Comparison of ENCODE assay signal across 21 cellular contexts in the genomic region with DNA sequence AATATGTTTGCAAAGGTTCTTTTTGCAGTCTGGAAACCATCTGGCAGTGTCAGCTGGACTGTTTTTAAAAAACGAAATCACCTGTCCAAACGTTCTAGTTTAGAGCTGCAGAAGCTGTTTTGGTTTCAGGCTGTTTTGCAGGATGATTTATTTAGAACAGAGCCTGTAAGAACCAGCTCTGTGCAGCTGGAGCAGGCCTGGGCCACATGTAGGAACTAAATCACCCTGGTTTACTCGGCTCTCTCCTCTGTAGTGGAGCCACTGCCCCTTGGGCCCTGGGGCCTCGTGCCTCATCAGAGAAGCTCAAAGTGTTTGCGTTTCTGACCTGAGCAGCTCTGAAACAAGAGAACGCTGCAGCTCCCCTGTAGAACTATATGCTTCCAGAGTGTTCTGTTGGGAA.
"Had no signal": no experiment of that assay in that cellular context is flagged by ENCODE, and none has a peak within 500 bp of the region (broad histone marks: within the 10 kb centered on the region; RNA-seq: fewer than 3 reads in every experiment).

No MANE protein-coding gene starts in this region.

- H3K27ac Mint-ChIP-seq: activated CD4-positive, alpha-beta memory T cell treated with anti-CD3 and anti-CD28 coated beads, Interleukin-2, amount 10 ng/mL, durations not matched to agents 7 days and 5 days; activated T-cell treated with anti-CD3 and anti-CD28 coated beads, Interleukin-2, amount 50 U/mL, for 24 hours; memory B cell; naive thymus-derived CD8-positive, alpha-beta T cell; stimulated activated naive CD8-positive, alpha-beta T cell treated with anti-CD3 and anti-CD28 coated beads, Interleukin-15, amount 100 ng/mL, for 72 hours had no signal

- H3K9me3 Mint-ChIP-seq: activated CD4-positive, alpha-beta memory T cell treated with anti-CD3 and anti-CD28 coated beads, Interleukin-2, amount 10 ng/mL, durations not matched to agents 7 days and 5 days; activated T-cell treated with anti-CD3 and anti-CD28 coated beads, Interleukin-2, amount 50 U/mL, for 24 hours; memory B cell; stimulated activated naive CD8-positive, alpha-beta T cell treated with anti-CD3 and anti-CD28 coated beads, Interleukin-15, amount 100 ng/mL, for 72 hours had no signal

- H3K4me1 ChIP-seq: gastroesophageal sphincter had no signal

- H3K27me3 ChIP-seq: right atrium auricular region, testis, upper lobe of right lung had no signal

- H3K9me3 ChIP-seq: gastroesophageal sphincter, heart left ventricle, right atrium auricular region, testis, upper lobe of right lung had no signal

- H3K4me3 Mint-ChIP-seq: activated CD4-positive, alpha-beta memory T cell treated with anti-CD3 and anti-CD28 coated beads, Interleukin-2, amount 10 ng/mL, durations not matched to agents 7 days and 5 days; activated T-cell treated with anti-CD3 and anti-CD28 coated beads, Interleukin-2, amount 50 U/mL, for 24 hours; memory B cell; naive thymus-derived CD8-positive, alpha-beta T cell; stimulated activated naive CD8-positive, alpha-beta T cell treated with anti-CD3 and anti-CD28 coated beads, Interleukin-15, amount 100 ng/mL, for 72 hours had no signal

- H3K4me3 ChIP-seq: coronary artery, gastroesophageal sphincter, heart left ventricle, right atrium auricular region, skin epidermis, testis, upper lobe of right lung had no signal

- DNase-seq: activated CD4-positive, alpha-beta memory T cell treated with anti-CD3 and anti-CD28 coated beads, Interleukin-2, amount 10 ng/mL, durations not matched to agents 7 days and 5 days; activated CD4-positive, alpha-beta T cell treated with anti-CD3 and anti-CD28 coated beads for 48 hours; activated CD4-positive, CD25-positive, alpha-beta regulatory T cell; activated naive CD4-positive, alpha-beta T cell treated with anti-CD3 and anti-CD28 coated beads, Interleukin-2, amount 50 U/mL, for 16 hours; activated T-cell treated with anti-CD3 and anti-CD28 coated beads, Interleukin-2, amount 50 U/mL, for 24 hours; heart left ventricle; left ventricle myocardium superior; naive thymus-derived CD8-positive, alpha-beta T cell; nucleus accumbens; posterior cingulate gyrus; stimulated activated naive CD8-positive, alpha-beta T cell treated with anti-CD3 and anti-CD28 coated beads, Interleukin-15, amount 100 ng/mL, for 72 hours; T-helper 1 cell; T-helper 9 cell; testis; upper lobe of right lung had no signal

- ATAC-seq: gastroesophageal sphincter; heart left ventricle; left ventricle myocardium superior; naive thymus-derived CD8-positive, alpha-beta T cell; SK-N-SH treated with all-trans-retinoic acid at 6 μM for 48 hours; stimulated activated naive CD8-positive, alpha-beta T cell treated with anti-CD3 and anti-CD28 coated beads, Interleukin-15, amount 100 ng/mL, for 72 hours; upper lobe of right lung had no signal

- H3K36me3 ChIP-seq: gastroesophageal sphincter, heart left ventricle, right atrium auricular region, upper lobe of right lung had no signal

- H3K27me3 Mint-ChIP-seq: activated CD4-positive, alpha-beta memory T cell treated with anti-CD3 and anti-CD28 coated beads, Interleukin-2, amount 10 ng/mL, durations not matched to agents 7 days and 5 days; activated T-cell treated with anti-CD3 and anti-CD28 coated beads, Interleukin-2, amount 50 U/mL, for 24 hours; memory B cell; naive thymus-derived CD8-positive, alpha-beta T cell; stimulated activated naive CD8-positive, alpha-beta T cell treated with anti-CD3 and anti-CD28 coated beads, Interleukin-15, amount 100 ng/mL, for 72 hours had no signal

- H3K36me3 Mint-ChIP-seq: memory B cell; naive thymus-derived CD8-positive, alpha-beta T cell had no signal

- H3K4me1 Mint-ChIP-seq: activated CD4-positive, alpha-beta memory T cell treated with anti-CD3 and anti-CD28 coated beads, Interleukin-2, amount 10 ng/mL, durations not matched to agents 7 days and 5 days; memory B cell; naive thymus-derived CD8-positive, alpha-beta T cell; stimulated activated naive CD8-positive, alpha-beta T cell treated with anti-CD3 and anti-CD28 coated beads, Interleukin-15, amount 100 ng/mL, for 72 hours had no signal

- H3K27ac ChIP-seq: coronary artery, gastroesophageal sphincter, heart left ventricle, right atrium auricular region, testis, upper lobe of right lung had no signal
